1 cellular context compared by ENCODE assay signal in genomic region chr6:33288942-33289783, GRCh38.
TF ChIP-seq lines count a peak whose summit lies in the region.

Gene PFDN6, plus strand, starts transcription at chr6:33289601. Its CDS starts 256 bp downstream, at chr6:33289857.
Gene WDR46, minus strand, starts transcription at chr6:33289239. Its CDS starts 69 bp downstream, at chr6:33289170.

TF ChIP-seq in HepG2, 621 proteins besides CTCF, POLR2A, EP300 and RAD21 (continued from another document and continues in another):
- TF ChIP-seq, protein P1, sequence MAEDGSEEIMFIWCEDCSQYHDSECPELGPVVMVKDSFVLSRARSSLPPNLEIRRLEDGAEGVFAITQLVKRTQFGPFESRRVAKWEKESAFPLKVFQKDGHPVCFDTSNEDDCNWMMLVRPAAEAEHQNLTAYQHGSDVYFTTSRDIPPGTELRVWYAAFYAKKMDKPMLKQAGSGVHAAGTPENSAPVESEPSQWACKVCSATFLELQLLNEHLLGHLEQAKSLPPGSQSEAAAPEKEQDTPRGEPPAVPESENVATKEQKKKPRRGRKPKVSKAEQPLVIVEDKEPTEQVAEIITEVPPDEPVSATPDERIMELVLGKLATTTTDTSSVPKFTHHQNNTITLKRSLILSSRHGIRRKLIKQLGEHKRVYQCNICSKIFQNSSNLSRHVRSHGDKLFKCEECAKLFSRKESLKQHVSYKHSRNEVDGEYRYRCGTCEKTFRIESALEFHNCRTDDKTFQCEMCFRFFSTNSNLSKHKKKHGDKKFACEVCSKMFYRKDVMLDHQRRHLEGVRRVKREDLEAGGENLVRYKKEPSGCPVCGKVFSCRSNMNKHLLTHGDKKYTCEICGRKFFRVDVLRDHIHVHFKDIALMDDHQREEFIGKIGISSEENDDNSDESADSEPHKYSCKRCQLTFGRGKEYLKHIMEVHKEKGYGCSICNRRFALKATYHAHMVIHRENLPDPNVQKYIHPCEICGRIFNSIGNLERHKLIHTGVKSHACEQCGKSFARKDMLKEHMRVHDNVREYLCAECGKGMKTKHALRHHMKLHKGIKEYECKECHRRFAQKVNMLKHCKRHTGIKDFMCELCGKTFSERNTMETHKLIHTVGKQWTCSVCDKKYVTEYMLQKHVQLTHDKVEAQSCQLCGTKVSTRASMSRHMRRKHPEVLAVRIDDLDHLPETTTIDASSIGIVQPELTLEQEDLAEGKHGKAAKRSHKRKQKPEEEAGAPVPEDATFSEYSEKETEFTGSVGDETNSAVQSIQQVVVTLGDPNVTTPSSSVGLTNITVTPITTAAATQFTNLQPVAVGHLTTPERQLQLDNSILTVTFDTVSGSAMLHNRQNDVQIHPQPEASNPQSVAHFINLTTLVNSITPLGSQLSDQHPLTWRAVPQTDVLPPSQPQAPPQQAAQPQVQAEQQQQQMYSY (CRISPR knock-in tag; IDR thresholded peaks at IDR 0.05): peak; percentile 70; the same call in 1 of the 2 replicates
- TF ChIP-seq ISL2 (CRISPR knock-in tag; IDR thresholded peaks at IDR 0.05): peak; percentile 42; the same call in 1 of the 2 replicates
- TF ChIP-seq RBFOX2 (IDR thresholded peaks at IDR 0.05; ENCODE audit: low read depth, low read length): 0 out of 2 replicates have a peak, but pooled peaks have one; percentile 5
- 0 out of 2 replicates have a peak, but pooled peaks have one; percentile 52 for TF ChIP-seq MED13 (CRISPR knock-in tag; IDR thresholded peaks at IDR 0.05)
- no peak for TF ChIP-seq ZNF660 (CRISPR knock-in tag; IDR thresholded peaks at IDR 0.05; ENCODE audit: borderline replicate concordance, low read depth)
- TF ChIP-seq, protein P2, sequence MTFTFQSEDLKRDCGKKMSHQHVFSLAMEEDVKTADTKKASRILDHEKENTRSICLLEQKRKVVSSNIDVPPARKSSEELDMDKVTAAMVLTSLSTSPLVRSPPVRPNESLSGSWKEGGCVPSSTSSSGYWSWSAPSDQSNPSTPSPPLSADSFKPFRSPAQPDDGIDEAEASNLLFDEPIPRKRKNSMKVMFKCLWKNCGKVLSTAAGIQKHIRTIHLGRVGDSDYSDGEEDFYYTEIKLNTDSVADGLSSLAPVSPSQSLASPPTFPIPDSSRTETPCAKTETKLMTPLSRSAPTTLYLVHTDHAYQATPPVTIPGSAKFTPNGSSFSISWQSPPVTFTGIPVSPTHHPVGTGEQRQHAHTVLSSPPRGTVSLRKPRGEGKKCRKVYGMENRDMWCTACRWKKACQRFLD (CRISPR knock-in tag; IDR thresholded peaks at IDR 0.05; ENCODE audit: borderline replicate concordance): peak; percentile 16; the same call in 1 of the 2 replicates
- 0 out of 2 replicates have a peak, but pooled peaks have one; percentile 15 for TF ChIP-seq ERF (CRISPR knock-in tag; IDR thresholded peaks at IDR 0.05)
- TF ChIP-seq HNF1A (IDR thresholded peaks at IDR 0.05; ENCODE audit: low read depth): no peak; the same call in 1 of the 2 replicates
- peak; percentile 46; the same call in 1 of the 2 replicates for TF ChIP-seq HNF1A (CRISPR knock-in tag; IDR thresholded peaks at IDR 0.05; ENCODE audit: borderline replicate concordance)
- peak; percentile 90 for TF ChIP-seq POLR2G (IDR thresholded peaks at IDR 0.05; ENCODE audit: low read depth, low read length)
- peak; percentile 74 for TF ChIP-seq SP2 (CRISPR knock-in tag; IDR thresholded peaks at IDR 0.05)
- 0 out of 2 replicates have a peak, but pooled peaks have one; percentile 36 for TF ChIP-seq ZNF768 (CRISPR knock-in tag; IDR thresholded peaks at IDR 0.05)
- TF ChIP-seq IKZF4 (CRISPR knock-in tag; IDR thresholded peaks at IDR 0.05; ENCODE audit: borderline replicate concordance, low read depth, not compliant biosample characterization): no peak
- no peak for TF ChIP-seq STAG1 (CRISPR knock-in tag; IDR thresholded peaks at IDR 0.05)
- peak; percentile 64; the same call in 1 of the 2 replicates for TF ChIP-seq ZNF546 (CRISPR knock-in tag; conservative IDR thresholded peaks at IDR 0.05)
- no peak for TF ChIP-seq RFX5 (IDR thresholded peaks at IDR 0.05; ENCODE audit: low read depth, low read length)
- TF ChIP-seq HDAC1 (CRISPR knock-in tag; IDR thresholded peaks at IDR 0.05): peak; percentile 92
- TF ChIP-seq TEF (CRISPR knock-in tag; IDR thresholded peaks at IDR 0.05): no peak
- no peak for TF ChIP-seq ZNF10 (CRISPR knock-in tag; IDR thresholded peaks at IDR 0.05; ENCODE audit: borderline replicate concordance, low read depth)
- peak; percentile 61 for TF ChIP-seq FOXJ3 (CRISPR knock-in tag; IDR thresholded peaks at IDR 0.05; ENCODE audit: borderline replicate concordance)
- TF ChIP-seq, protein P3, sequence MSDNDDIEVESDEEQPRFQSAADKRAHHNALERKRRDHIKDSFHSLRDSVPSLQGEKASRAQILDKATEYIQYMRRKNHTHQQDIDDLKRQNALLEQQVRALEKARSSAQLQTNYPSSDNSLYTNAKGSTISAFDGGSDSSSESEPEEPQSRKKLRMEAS (IDR thresholded peaks at IDR 0.05): peak; percentile 95
- 0 out of 2 replicates have a peak, but pooled peaks have one; percentile 18 for TF ChIP-seq ZNF557 (CRISPR knock-in tag; IDR thresholded peaks at IDR 0.05)
- TF ChIP-seq ZNF543 (CRISPR knock-in tag; IDR thresholded peaks at IDR 0.05): 0 out of 2 replicates have a peak, but pooled peaks have one; percentile 18
- peak; percentile 98 for TF ChIP-seq ELF1 (CRISPR knock-in tag; IDR thresholded peaks at IDR 0.05)
- peak; percentile 75 for TF ChIP-seq TBX3 (IDR thresholded peaks at IDR 0.05; ENCODE audit: borderline replicate concordance)
- TF ChIP-seq ELF4 (CRISPR knock-in tag; IDR thresholded peaks at IDR 0.05; ENCODE audit: borderline replicate concordance): peak; percentile 92
- 0 out of 2 replicates have a peak, but pooled peaks have one; percentile 59 for TF ChIP-seq ZNF615 (CRISPR knock-in tag; IDR thresholded peaks at IDR 0.05; ENCODE audit: borderline replicate concordance)
- TF ChIP-seq CREB1 (IDR thresholded peaks at IDR 0.05): 0 out of 2 replicates have a peak, but pooled peaks have one; percentile 36
- peak; percentile 92 for TF ChIP-seq CREB1 (CRISPR knock-in tag; IDR thresholded peaks at IDR 0.05)
- 0 out of 2 replicates have a peak, but pooled peaks have one; percentile 12 for TF ChIP-seq KMT2A (CRISPR knock-in tag; IDR thresholded peaks at IDR 0.05)
- 0 out of 2 replicates have a peak, but pooled peaks have one; percentile 36 for TF ChIP-seq IRF9 (CRISPR knock-in tag; IDR thresholded peaks at IDR 0.05; ENCODE audit: borderline replicate concordance)
- no peak for TF ChIP-seq ZNF383 (CRISPR knock-in tag; IDR thresholded peaks at IDR 0.05; ENCODE audit: borderline replicate concordance)
- peak; percentile 65 for TF ChIP-seq SPEN (CRISPR knock-in tag; IDR thresholded peaks at IDR 0.05; ENCODE audit: low read depth)
- no peak for TF ChIP-seq ADNP (CRISPR knock-in tag; IDR thresholded peaks at IDR 0.05)
- TF ChIP-seq ZSCAN21 (CRISPR knock-in tag; IDR thresholded peaks at IDR 0.05; ENCODE audit: borderline replicate concordance): 0 out of 2 replicates have a peak, but pooled peaks have one; percentile 4
- TF ChIP-seq, protein P4, sequence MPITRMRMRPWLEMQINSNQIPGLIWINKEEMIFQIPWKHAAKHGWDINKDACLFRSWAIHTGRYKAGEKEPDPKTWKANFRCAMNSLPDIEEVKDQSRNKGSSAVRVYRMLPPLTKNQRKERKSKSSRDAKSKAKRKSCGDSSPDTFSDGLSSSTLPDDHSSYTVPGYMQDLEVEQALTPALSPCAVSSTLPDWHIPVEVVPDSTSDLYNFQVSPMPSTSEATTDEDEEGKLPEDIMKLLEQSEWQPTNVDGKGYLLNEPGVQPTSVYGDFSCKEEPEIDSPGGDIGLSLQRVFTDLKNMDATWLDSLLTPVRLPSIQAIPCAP (CRISPR knock-in tag; IDR thresholded peaks at IDR 0.05; ENCODE audit: low read depth): no peak
- peak; percentile 82 for TF ChIP-seq NFIC (IDR thresholded peaks at IDR 0.05; ENCODE audit: low read length)
- TF ChIP-seq TAF1 (CRISPR knock-in tag; IDR thresholded peaks at IDR 0.05): peak; percentile 69
- TF ChIP-seq KLF9 (CRISPR knock-in tag; IDR thresholded peaks at IDR 0.05; ENCODE audit: low read depth): no peak
- TF ChIP-seq BRD4 (CRISPR knock-in tag; IDR thresholded peaks at IDR 0.05): 0 out of 2 replicates have a peak, but pooled peaks have one; percentile 33
- TF ChIP-seq MIER2 (CRISPR knock-in tag; IDR thresholded peaks at IDR 0.05): no peak
- TF ChIP-seq ZNF616 (CRISPR knock-in tag; IDR thresholded peaks at IDR 0.05; ENCODE audit: low read depth): 0 out of 2 replicates have a peak, but pooled peaks have one; percentile 64
- TF ChIP-seq ZNF574 (CRISPR knock-in tag; IDR thresholded peaks at IDR 0.05): peak; percentile 84
- peak; percentile 47; the same call in 1 of the 2 replicates for TF ChIP-seq NCOR1 (IDR thresholded peaks at IDR 0.05; ENCODE audit: borderline replicate concordance, low read length)
- TF ChIP-seq, protein P5, sequence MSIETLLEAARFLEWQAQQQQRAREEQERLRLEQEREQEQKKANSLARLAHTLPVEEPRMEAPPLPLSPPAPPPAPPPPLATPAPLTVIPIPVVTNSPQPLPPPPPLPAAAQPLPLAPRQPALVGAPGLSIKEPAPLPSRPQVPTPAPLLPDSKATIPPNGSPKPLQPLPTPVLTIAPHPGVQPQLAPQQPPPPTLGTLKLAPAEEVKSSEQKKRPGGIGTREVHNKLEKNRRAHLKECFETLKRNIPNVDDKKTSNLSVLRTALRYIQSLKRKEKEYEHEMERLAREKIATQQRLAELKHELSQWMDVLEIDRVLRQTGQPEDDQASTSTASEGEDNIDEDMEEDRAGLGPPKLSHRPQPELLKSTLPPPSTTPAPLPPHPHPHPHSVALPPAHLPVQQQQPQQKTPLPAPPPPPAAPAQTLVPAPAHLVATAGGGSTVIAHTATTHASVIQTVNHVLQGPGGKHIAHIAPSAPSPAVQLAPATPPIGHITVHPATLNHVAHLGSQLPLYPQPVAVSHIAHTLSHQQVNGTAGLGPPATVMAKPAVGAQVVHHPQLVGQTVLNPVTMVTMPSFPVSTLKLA (IDR thresholded peaks at IDR 0.05): peak; percentile 77
- peak; percentile 83 for TF ChIP-seq ATF1 (CRISPR knock-in tag; IDR thresholded peaks at IDR 0.05)
